In genomic region chr4:6663596-6664393, GRCh38 we compare ENCODE assay signal across 1 cellular context.
TF ChIP-seq lines count a peak whose summit lies in the region.

No MANE protein-coding gene starts in this region.

TF ChIP-seq in A549, 52 proteins besides CTCF, POLR2A, EP300 and RAD21:
- TF ChIP-seq CEBPB (IDR thresholded peaks at IDR 0.05) (no peak), RARB (CRISPR knock-in tag; IDR thresholded peaks at IDR 0.05) (no peak), ZSCAN20 (CRISPR knock-in tag; IDR thresholded peaks at IDR 0.05) (no peak), CBX8 (IDR thresholded peaks at IDR 0.05) (no peak)
